ENCODE assay signal across 7 cellular contexts in the genomic region with DNA sequence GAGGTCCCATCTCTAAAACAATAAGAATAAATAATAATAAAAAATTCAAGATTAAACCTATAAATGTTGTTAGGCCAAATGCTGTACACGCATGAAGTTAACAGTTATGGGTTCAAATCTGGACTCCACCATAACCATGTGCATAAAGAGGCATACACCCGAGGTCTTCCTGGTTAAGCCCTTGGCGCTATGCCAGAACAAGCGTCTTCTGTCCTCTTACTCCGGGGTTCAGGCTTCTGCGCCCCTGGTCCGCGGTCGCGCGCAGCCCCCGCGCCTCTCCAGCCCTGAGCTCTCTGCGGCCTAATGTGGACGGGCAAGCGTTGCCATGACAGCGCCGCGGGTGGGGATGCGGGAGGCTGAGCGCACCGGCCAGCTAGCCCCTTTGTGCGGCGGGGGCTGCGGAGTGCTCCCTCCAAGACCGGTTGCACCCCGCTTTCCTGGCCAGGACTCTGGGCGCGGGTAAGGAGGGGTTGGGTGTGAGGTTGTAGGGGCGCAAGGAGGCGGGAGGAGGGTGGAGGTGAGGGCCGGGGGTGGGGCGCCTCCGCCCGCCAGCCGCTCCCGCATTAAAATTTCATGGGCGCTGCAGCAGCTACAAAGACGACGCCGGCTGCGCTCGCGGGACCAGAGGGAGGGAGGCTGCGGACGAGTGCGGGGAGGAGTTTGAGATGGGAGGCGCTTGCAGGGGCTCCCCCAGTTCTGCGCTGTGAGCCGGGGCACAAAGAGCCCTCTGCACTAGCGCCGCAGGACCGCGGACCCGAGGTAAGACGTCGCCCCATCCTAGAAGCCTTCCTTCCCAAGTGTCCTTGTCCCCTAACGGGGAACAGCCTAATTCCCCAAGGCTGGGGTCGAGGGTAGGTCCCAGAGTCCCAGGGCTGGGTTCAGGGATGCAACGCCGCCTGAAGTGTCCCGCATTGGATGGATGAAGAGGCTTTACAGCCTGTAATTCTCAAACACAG. TPM values are rescaled to one million over a fixed set of nuclear protein-coding genes. Genes with fewer than 3 reads are reported as not detected.
A peak's percentile ranks its signal among the peaks of the same experiment; 100 is the strongest.
DNase-seq lines count a peak whose midpoint lies in the region; ATAC-seq and TF ChIP-seq lines count a peak whose summit lies in the region.

A gene (plus strand): TSS at position 693 of the 956 bp plus-strand sequence.

- peak; percentile 51 for DNase-seq in NCI-H2171 (lab: John Stamatoyannopoulos, UW)
- peak; percentile 54 for DNase-seq in activated T-helper 1 cell treated with Interleukin-2 at 50 U/mL for 16 hours (ENCODE audit: low read depth)
- DNase-seq in foreskin fibroblast = peak in 1 of 2 donors; percentile 62
- no peak for DNase-seq in progenitor cell of endocrine pancreas (ENCODE audit: low spot score, unreplicated experiment)

- ATAC-seq in GM19023 (IDR thresholded peaks at IDR 0.05; ENCODE audit: unreplicated experiment) (peak; percentile 54), HG03039 (IDR thresholded peaks at IDR 0.05; ENCODE audit: unreplicated experiment) (no peak), HG02763 (IDR thresholded peaks at IDR 0.05; ENCODE audit: unreplicated experiment) (no peak)

- H3K4me3 Mint-ChIP-seq in progenitor cell of endocrine pancreas (ENCODE audit: low read depth) = peak within 1 kb of the TSS; percentile 33

- TF ChIP-seq CTCF in foreskin fibroblast (IDR thresholded peaks at IDR 0.05; ENCODE audit: low read depth, low read length) = no peak
- TF ChIP-seq CTCF in progenitor cell of endocrine pancreas (IDR thresholded peaks at IDR 0.05; ENCODE audit: unreplicated experiment) = no peak

- no peaks in the 10 kb centered on the region for H3K36me3 Mint-ChIP-seq in progenitor cell of endocrine pancreas (ENCODE audit: insufficient read depth)

- peaks cover 6% of the 10 kb centered on the region for H3K4me1 Mint-ChIP-seq in progenitor cell of endocrine pancreas (ENCODE audit: low read depth)

- no peaks in the 10 kb centered on the region for H3K9me3 Mint-ChIP-seq in progenitor cell of endocrine pancreas (ENCODE audit: low read depth)

- peak within 1 kb of the TSS; percentile 47 to 70 for H3K4me3 ChIP-seq in foreskin fibroblast (ENCODE audit: low read depth in 1 of 2, low read length in 2 of 2)

- H3K27me3 Mint-ChIP-seq in progenitor cell of endocrine pancreas = peaks cover 75% of the 10 kb centered on the region

- no peak within 1 kb of the TSS for H3K27ac Mint-ChIP-seq in progenitor cell of endocrine pancreas

RNA-seq across cellular contexts. Expression of the gene that starts here (rescaled TPM):
- total RNA-seq in progenitor cell of endocrine pancreas = 1.3 and 1.4 TPM in 2 replicates
